12 cellular contexts compared by ENCODE assay signal in genomic region chr12:124217508-124217981, GRCh38.
DNase-seq lines count a peak whose midpoint lies in the region; ATAC-seq and TF ChIP-seq lines count a peak whose summit lies in the region.
"Had no signal": no experiment of that assay in that cellular context is flagged by ENCODE, and none has a peak within 500 bp of the region (broad histone marks: within the 10 kb centered on the region; RNA-seq: fewer than 3 reads in every experiment).

No MANE protein-coding gene starts in this region.

- TF ChIP-seq CTCF in SK-N-SH (IDR thresholded peaks at IDR 0.05) (no peak), WERI-Rb-1 (IDR thresholded peaks at IDR 0.05; ENCODE audit: low read depth, low read length) (no peak), thoracic aorta (IDR thresholded peaks at IDR 0.05) (no peak), GM13977 (IDR thresholded peaks at IDR 0.05; ENCODE audit: extremely low read depth, insufficient read depth, missing control alignments) (no peak)

- H3F3A ChIP-seq in SK-N-SH (replicated peaks; ENCODE audit: insufficient read depth) = no peaks in the 10 kb centered on the region

- no peaks in the 10 kb centered on the region for H3K79me2 ChIP-seq in SK-N-SH (ENCODE audit: insufficient read depth)

- TF ChIP-seq EP300 in SK-N-SH (IDR thresholded peaks at IDR 0.05; ENCODE audit: borderline replicate concordance in 1 of 2, low read depth in 1 of 2, low read length in 1 of 2) = no peak

- H3K27me3 ChIP-seq in SK-N-SH (ENCODE audit: insufficient read depth) = no peaks in the 10 kb centered on the region; the same call in 1 of the 2 replicates
- H3K27me3 ChIP-seq in WERI-Rb-1 (ENCODE audit: insufficient read depth, low read depth, severe bottlenecking) = no peaks in the 10 kb centered on the region
- no peaks in the 10 kb centered on the region for H3K27me3 ChIP-seq in thoracic aorta (replicated peaks; ENCODE audit: insufficient read depth)

- no peaks in the 10 kb centered on the region for H4K20me1 ChIP-seq in SK-N-SH (ENCODE audit: insufficient read depth)

- peak overlapping the region; percentile 43; the same call in 1 of the 2 replicates for H2AFZ ChIP-seq in SK-N-SH (ENCODE audit: low read depth)

- CTCF ChIA-PET in SK-N-SH (lab: Yijun Ruan, JAX) = interaction anchor here (1.1 kb wide), 1 partner anchor 188 kb away, joined by 3 read pairs; no protein-coding TSS in a partner anchor

- POLR2A ChIA-PET in SK-N-SH (lab: Yijun Ruan, JAX) = no interaction called here

- no peak overlapping the region for H3K9ac ChIP-seq in SK-N-SH

- 36% methylated on average over 22 of the region's 22 CpGs for WGBS in SK-N-SH (ENCODE audit: low lambda C conversion rate)

- peak overlapping the region; percentile 58 for H3K4me2 ChIP-seq in SK-N-SH

- H3K9me2 ChIP-seq in SK-N-SH = no peaks in the 10 kb centered on the region

- H3K36me3 ChIP-seq in SK-N-SH (replicated peaks in 1 of 2; ENCODE audit: control insufficient read depth in 1 of 2, insufficient read depth in 2 of 2, low read length in 1 of 2) (no peaks in the 10 kb centered on the region), WERI-Rb-1 (no peaks in the 10 kb centered on the region; the same call in 1 of the 2 replicates), thoracic aorta (no peaks in the 10 kb centered on the region)

- H3K9me3 ChIP-seq in SK-N-SH = no peaks in the 10 kb centered on the region
- H3K9me3 ChIP-seq in WERI-Rb-1 (ENCODE audit: severe bottlenecking) = peaks cover 18% of the 10 kb centered on the region
- peaks cover 9% of the 10 kb centered on the region for H3K9me3 ChIP-seq in thoracic aorta

- DNase-seq in SK-N-SH (peak; percentile 31), WERI-Rb-1 (peak; percentile 50), kidney glomerular epithelial cell (lab: John Stamatoyannopoulos, UW) (peak; percentile 46), thoracic aorta (ENCODE audit: low spot score) (no peak), GM13977 (ENCODE audit: low spot score) (no peak)
- no peak for DNase-seq in stimulated activated CD8-positive, alpha-beta memory T cell treated with anti-CD3 and anti-CD28 coated beads, Interleukin-4, amount 100 ng/mL, for 48 hours
- DNase-seq: activated CD4-positive, alpha-beta T cell treated with anti-CD3 and anti-CD28 coated beads, Interleukin-2, amount 10 ng/mL, durations not matched to agents 7 days and 5 days; AML-193; naive thymus-derived CD8-positive, alpha-beta T cell had no signal

- H3K4me3 ChIP-seq in SK-N-SH (ENCODE audit: low read depth in 2 of 2, low read length in 1 of 2) (peak overlapping the region in 1 of 2 experiments; percentile 36; a peak in 1 of 4 replicates), WERI-Rb-1 (ENCODE audit: low read depth, low read length) (peak overlapping the region; percentile 26), thoracic aorta (peak overlapping the region; percentile 52)

- no peak for TF ChIP-seq RAD21 in SK-N-SH (IDR thresholded peaks at IDR 0.05; ENCODE audit: low read length)

- in situ Hi-C loops in GM13977 (cut with MboI; ENCODE audit: low pct_unique_long_range_greater_than_20kb, low sequenced_read_pairs, unreplicated experiment) = no loop called here

- H3K27ac ChIP-seq in SK-N-SH (ENCODE audit: low read depth in 2 of 2, low read length in 1 of 2) (no peak overlapping the region), WERI-Rb-1 (no peak overlapping the region), thoracic aorta (no peak overlapping the region)

- no peaks in the 10 kb centered on the region for H3K4me1 ChIP-seq in SK-N-SH (ENCODE audit: control insufficient read depth in 1 of 2, insufficient read depth in 2 of 2, low read depth in 1 of 2, low read length in 1 of 2)
- no peaks in the 10 kb centered on the region for H3K4me1 ChIP-seq in thoracic aorta (ENCODE audit: control insufficient read depth in 1 of 2, low read depth in 2 of 2)

- ATAC-seq in SK-N-SH treated with all-trans-retinoic acid at 6 μM for 48 hours (no peak), thoracic aorta (ENCODE audit: insufficient number of reproducible peaks, low FRiP score, low read depth) (no peak), HG03565 (IDR thresholded peaks at IDR 0.05; ENCODE audit: unreplicated experiment) (no peak)
- ATAC-seq: naive thymus-derived CD8-positive, alpha-beta T cell; Panc1 had no signal

TF ChIP-seq in SK-N-SH, 30 proteins besides CTCF, POLR2A, EP300 and RAD21 (continues in another document):
- TF ChIP-seq RXRA (IDR thresholded peaks at IDR 0.05; ENCODE audit: borderline replicate concordance, low read depth) (no peak), EZH2phosphoT487 (IDR thresholded peaks at IDR 0.05; ENCODE audit: borderline replicate concordance, low read depth) (no peak), FOXJ3 (CRISPR knock-in tag; IDR thresholded peaks at IDR 0.05) (no peak), CHD2 (IDR thresholded peaks at IDR 0.05; ENCODE audit: low read length, partially characterized antibody) (no peak)
- TF ChIP-seq, protein P1, sequence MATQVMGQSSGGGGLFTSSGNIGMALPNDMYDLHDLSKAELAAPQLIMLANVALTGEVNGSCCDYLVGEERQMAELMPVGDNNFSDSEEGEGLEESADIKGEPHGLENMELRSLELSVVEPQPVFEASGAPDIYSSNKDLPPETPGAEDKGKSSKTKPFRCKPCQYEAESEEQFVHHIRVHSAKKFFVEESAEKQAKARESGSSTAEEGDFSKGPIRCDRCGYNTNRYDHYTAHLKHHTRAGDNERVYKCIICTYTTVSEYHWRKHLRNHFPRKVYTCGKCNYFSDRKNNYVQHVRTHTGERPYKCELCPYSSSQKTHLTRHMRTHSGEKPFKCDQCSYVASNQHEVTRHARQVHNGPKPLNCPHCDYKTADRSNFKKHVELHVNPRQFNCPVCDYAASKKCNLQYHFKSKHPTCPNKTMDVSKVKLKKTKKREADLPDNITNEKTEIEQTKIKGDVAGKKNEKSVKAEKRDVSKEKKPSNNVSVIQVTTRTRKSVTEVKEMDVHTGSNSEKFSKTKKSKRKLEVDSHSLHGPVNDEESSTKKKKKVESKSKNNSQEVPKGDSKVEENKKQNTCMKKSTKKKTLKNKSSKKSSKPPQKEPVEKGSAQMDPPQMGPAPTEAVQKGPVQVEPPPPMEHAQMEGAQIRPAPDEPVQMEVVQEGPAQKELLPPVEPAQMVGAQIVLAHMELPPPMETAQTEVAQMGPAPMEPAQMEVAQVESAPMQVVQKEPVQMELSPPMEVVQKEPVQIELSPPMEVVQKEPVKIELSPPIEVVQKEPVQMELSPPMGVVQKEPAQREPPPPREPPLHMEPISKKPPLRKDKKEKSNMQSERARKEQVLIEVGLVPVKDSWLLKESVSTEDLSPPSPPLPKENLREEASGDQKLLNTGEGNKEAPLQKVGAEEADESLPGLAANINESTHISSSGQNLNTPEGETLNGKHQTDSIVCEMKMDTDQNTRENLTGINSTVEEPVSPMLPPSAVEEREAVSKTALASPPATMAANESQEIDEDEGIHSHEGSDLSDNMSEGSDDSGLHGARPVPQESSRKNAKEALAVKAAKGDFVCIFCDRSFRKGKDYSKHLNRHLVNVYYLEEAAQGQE (IDR thresholded peaks at IDR 0.05; ENCODE audit: low read depth, low read length) = no peak

TF ChIP-seq in SK-N-SH treated with all-trans-retinoic acid at 6 μM for 48 hours, 23 proteins besides CTCF, POLR2A, EP300 and RAD21 (continues in another document):
- TF ChIP-seq, protein P2, sequence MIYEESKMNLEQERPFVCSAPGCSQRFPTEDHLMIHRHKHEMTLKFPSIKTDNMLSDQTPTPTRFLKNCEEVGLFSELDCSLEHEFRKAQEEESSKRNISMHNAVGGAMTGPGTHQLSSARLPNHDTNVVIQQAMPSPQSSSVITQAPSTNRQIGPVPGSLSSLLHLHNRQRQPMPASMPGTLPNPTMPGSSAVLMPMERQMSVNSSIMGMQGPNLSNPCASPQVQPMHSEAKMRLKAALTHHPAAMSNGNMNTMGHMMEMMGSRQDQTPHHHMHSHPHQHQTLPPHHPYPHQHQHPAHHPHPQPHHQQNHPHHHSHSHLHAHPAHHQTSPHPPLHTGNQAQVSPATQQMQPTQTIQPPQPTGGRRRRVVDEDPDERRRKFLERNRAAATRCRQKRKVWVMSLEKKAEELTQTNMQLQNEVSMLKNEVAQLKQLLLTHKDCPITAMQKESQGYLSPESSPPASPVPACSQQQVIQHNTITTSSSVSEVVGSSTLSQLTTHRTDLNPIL (CRISPR knock-in tag; IDR thresholded peaks at IDR 0.05; ENCODE audit: low read depth) = no peak
- TF ChIP-seq, protein P3, sequence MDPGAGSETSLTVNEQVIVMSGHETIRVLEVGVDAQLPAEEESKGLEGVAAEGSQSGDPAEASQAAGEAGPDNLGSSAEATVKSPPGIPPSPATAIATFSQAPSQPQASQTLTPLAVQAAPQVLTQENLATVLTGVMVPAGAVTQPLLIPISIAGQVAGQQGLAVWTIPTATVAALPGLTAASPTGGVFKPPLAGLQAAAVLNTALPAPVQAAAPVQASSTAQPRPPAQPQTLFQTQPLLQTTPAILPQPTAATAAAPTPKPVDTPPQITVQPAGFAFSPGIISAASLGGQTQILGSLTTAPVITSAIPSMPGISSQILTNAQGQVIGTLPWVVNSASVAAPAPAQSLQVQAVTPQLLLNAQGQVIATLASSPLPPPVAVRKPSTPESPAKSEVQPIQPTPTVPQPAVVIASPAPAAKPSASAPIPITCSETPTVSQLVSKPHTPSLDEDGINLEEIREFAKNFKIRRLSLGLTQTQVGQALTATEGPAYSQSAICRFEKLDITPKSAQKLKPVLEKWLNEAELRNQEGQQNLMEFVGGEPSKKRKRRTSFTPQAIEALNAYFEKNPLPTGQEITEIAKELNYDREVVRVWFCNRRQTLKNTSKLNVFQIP (CRISPR knock-in tag; IDR thresholded peaks at IDR 0.05; ENCODE audit: borderline replicate concordance, low read depth) = no peak
- no peak for TF ChIP-seq RARB (CRISPR knock-in tag; IDR thresholded peaks at IDR 0.05)
- no peak for TF ChIP-seq OSR1 (CRISPR knock-in tag; IDR thresholded peaks at IDR 0.05)

Comparison
In these comparisons a context has a peak if more than half of its experiments do, and no peak if none do; other contexts are left out.
1. DNase-seq: peak in SK-N-SH (single experiment), WERI-Rb-1 (single experiment) and kidney glomerular epithelial cell (single experiment); none in thoracic aorta (single experiment), GM13977 (single experiment) and stimulated activated CD8-positive, alpha-beta memory T cell treated with anti-CD3 and anti-CD28 coated beads, Interleukin-4, amount 100 ng/mL, for 48 hours (single experiment).